8 cellular contexts compared by ENCODE assay signal in genomic region chr16:31354394-31355291, GRCh38. TPM values are rescaled to one million over a fixed set of nuclear protein-coding genes. Genes with fewer than 3 reads are reported as not detected.
DNase-seq lines count a peak whose midpoint lies in the region; ATAC-seq, FAIRE-seq and TF ChIP-seq lines count a peak whose summit lies in the region.
"Had no signal": no experiment of that assay in that cellular context is flagged by ENCODE, and none has a peak within 500 bp of the region (broad histone marks: within the 10 kb centered on the region; RNA-seq: fewer than 3 reads in every experiment).

Gene ITGAX, plus strand, starts transcription at chr16:31355176. Its CDS starts 79 bp downstream, at chr16:31355255.

- peak within 1 kb of the TSS; percentile 98 for H3K27ac Mint-ChIP-seq in T-helper 1 cell treated with Interleukin-12 subunit alpha and Interleukin-12 subunit beta and Interleukin-4 antibody, amounts not matched to agents 30 μg/mL and 1 μg/mL, for 36 hours
- peak within 1 kb of the TSS; percentile 97 for H3K27ac Mint-ChIP-seq in dendritic cell treated with granulocyte-macrophage colony-stimulating factor and Interleukin-4, amounts not matched to agents 40 ng/mL and 50 ng/mL, for 4 days

- H3K27me3 Mint-ChIP-seq in T-helper 1 cell treated with Interleukin-12 subunit alpha and Interleukin-12 subunit beta and Interleukin-4 antibody, amounts not matched to agents 30 μg/mL and 1 μg/mL, for 36 hours (ENCODE audit: low read depth) = no peaks in the 10 kb centered on the region
- no peaks in the 10 kb centered on the region for H3K27me3 Mint-ChIP-seq in dendritic cell treated with granulocyte-macrophage colony-stimulating factor and Interleukin-4, amounts not matched to agents 40 ng/mL and 50 ng/mL, for 4 days

- H3K27ac ChIP-seq in mucosa of rectum (ENCODE audit: low read depth in 2 of 2, low read length in 2 of 2) (peak within 1 kb of the TSS; percentile 9 to 48), upper lobe of right lung (peak within 1 kb of the TSS; percentile 63)
- H3K27ac ChIP-seq: cardiac muscle cell had no signal

- DNase-seq in GM19239 (ENCODE audit: insufficient read length, low spot score) (peak; percentile 58), upper lobe of right lung (peak; percentile 92)
- no peak for DNase-seq in effector CD8-positive, alpha-beta T cell (lab: John Stamatoyannopoulos, UW)

- H3K9me3 Mint-ChIP-seq in T-helper 1 cell treated with Interleukin-12 subunit alpha and Interleukin-12 subunit beta and Interleukin-4 antibody, amounts not matched to agents 30 μg/mL and 1 μg/mL, for 36 hours = no peaks in the 10 kb centered on the region
- H3K9me3 Mint-ChIP-seq in dendritic cell treated with granulocyte-macrophage colony-stimulating factor and Interleukin-4, amounts not matched to agents 40 ng/mL and 50 ng/mL, for 4 days = no peaks in the 10 kb centered on the region

- peaks cover 63% of the 10 kb centered on the region for H3K4me1 Mint-ChIP-seq in T-helper 1 cell treated with Interleukin-12 subunit alpha and Interleukin-12 subunit beta and Interleukin-4 antibody, amounts not matched to agents 30 μg/mL and 1 μg/mL, for 36 hours (ENCODE audit: low read depth)
- H3K4me1 Mint-ChIP-seq in dendritic cell treated with granulocyte-macrophage colony-stimulating factor and Interleukin-4, amounts not matched to agents 40 ng/mL and 50 ng/mL, for 4 days (ENCODE audit: low read depth) = peaks cover 92% of the 10 kb centered on the region

- no peaks in the 10 kb centered on the region for H3K27me3 ChIP-seq in mucosa of rectum (ENCODE audit: control insufficient read depth in 2 of 2, insufficient read depth in 2 of 2, low read length in 2 of 2)
- H3K27me3 ChIP-seq in upper lobe of right lung = no peaks in the 10 kb centered on the region

- TF ChIP-seq CTCF in upper lobe of right lung (IDR thresholded peaks at IDR 0.05) = no peak

- H3K9me3 ChIP-seq in mucosa of rectum (ENCODE audit: control insufficient read depth in 2 of 2, low read length in 2 of 2) (no peaks in the 10 kb centered on the region), upper lobe of right lung (no peaks in the 10 kb centered on the region)

- H3K36me3 ChIP-seq in mucosa of rectum (ENCODE audit: control insufficient read depth in 2 of 2, insufficient read depth in 2 of 2, low read length in 2 of 2) (no peaks in the 10 kb centered on the region), upper lobe of right lung (no peaks in the 10 kb centered on the region)
- H3K36me3 ChIP-seq: cardiac muscle cell had no signal

- peak; percentile 92 for FAIRE-seq in GM19239 (lab: Jason Lieb, UNC)

- peak; percentile 65 for ATAC-seq in HG03139 (IDR thresholded peaks at IDR 0.05; ENCODE audit: unreplicated experiment)
- peak; percentile 77 for ATAC-seq in upper lobe of right lung

- H3K9ac ChIP-seq in mucosa of rectum (ENCODE audit: low read depth in 1 of 2, low read length in 2 of 2) = no peak within 1 kb of the TSS

- peaks cover 20% of the 10 kb centered on the region for H3K36me3 Mint-ChIP-seq in T-helper 1 cell treated with Interleukin-12 subunit alpha and Interleukin-12 subunit beta and Interleukin-4 antibody, amounts not matched to agents 30 μg/mL and 1 μg/mL, for 36 hours (ENCODE audit: low read depth)
- H3K36me3 Mint-ChIP-seq in dendritic cell treated with granulocyte-macrophage colony-stimulating factor and Interleukin-4, amounts not matched to agents 40 ng/mL and 50 ng/mL, for 4 days (ENCODE audit: low read depth) = peaks cover 48% of the 10 kb centered on the region

- H3K4me1 ChIP-seq in mucosa of rectum (ENCODE audit: control insufficient read depth in 2 of 2, insufficient read depth in 2 of 2, low read length in 2 of 2) (peaks cover 0 to 2% of the 10 kb centered on the region in 2 donors), upper lobe of right lung (no peaks in the 10 kb centered on the region)

- H3K4me3 ChIP-seq in mucosa of rectum (ENCODE audit: low read length in 2 of 2) (peak within 1 kb of the TSS in 1 of 2 donors; percentile 13), upper lobe of right lung (peak within 1 kb of the TSS; percentile 37)
- H3K4me3 ChIP-seq: cardiac muscle cell had no signal

- intact Hi-C loops in dendritic cell treated with granulocyte-macrophage colony-stimulating factor and Interleukin-4, amounts not matched to agents 40 ng/mL and 50 ng/mL, for 4 days (cut with micrococcal nuclease) = loop anchor here (5.0 to 10.0 kb wide), 3 partner anchors 32 to 227 kb away; partner anchors contain the start of gene FUS
- intact Hi-C loops in upper lobe of right lung (cut with DNase I) = no loop called here

- peak within 1 kb of the TSS; percentile 81 for H3K4me3 Mint-ChIP-seq in T-helper 1 cell treated with Interleukin-12 subunit alpha and Interleukin-12 subunit beta and Interleukin-4 antibody, amounts not matched to agents 30 μg/mL and 1 μg/mL, for 36 hours
- H3K4me3 Mint-ChIP-seq in dendritic cell treated with granulocyte-macrophage colony-stimulating factor and Interleukin-4, amounts not matched to agents 40 ng/mL and 50 ng/mL, for 4 days = peak within 1 kb of the TSS; percentile 96

RNA-seq across cellular contexts. Expression of gene ITGAX, which starts in this region (rescaled TPM):
- total RNA-seq in upper lobe of right lung = 184 TPM
